Comparison of ENCODE assay signal across 18 cellular contexts in the genomic region with DNA sequence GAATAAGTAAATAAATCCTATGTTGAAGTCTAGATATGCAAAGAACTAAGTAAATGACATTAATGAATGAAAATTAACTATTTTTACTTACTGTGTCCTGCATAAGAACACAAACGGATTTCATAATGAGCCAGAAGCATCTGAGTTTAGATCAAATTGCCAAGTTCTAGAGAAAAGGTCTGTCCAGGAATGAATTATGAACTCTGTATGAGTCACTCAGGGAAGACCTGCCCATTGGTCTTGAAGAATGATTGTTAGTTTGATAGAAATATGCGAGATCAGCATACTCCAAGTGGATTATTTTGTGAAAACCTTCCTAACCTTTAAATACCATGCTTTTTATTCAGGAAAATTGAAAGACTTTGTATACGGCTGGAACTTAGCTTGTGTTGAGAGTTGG.
"Had no signal": no experiment of that assay in that cellular context is flagged by ENCODE, and none has a peak within 500 bp of the region (broad histone marks: within the 10 kb centered on the region; RNA-seq: fewer than 3 reads in every experiment).

No MANE protein-coding gene starts in this region.

- ATAC-seq: activated CD8-positive, alpha-beta T cell treated with anti-CD3 and anti-CD28 coated beads for 36 hours; gastrocnemius medialis; right cardiac atrium had no signal

- DNase-seq: activated CD4-positive, alpha-beta T cell treated with anti-CD3 and anti-CD28 coated beads, Interleukin-2, amount 10 ng/mL, durations not matched to agents 24 days and 14 days; activated CD4-positive, CD25-positive, alpha-beta regulatory T cell; activated CD8-positive, alpha-beta T cell treated with anti-CD3 and anti-CD28 coated beads for 36 hours; activated naive CD4-positive, alpha-beta T cell treated with anti-CD3 and anti-CD28 coated beads for 36 hours; activated T-cell treated with anti-CD3 and anti-CD28 coated beads, Interleukin-2, amount 50 U/mL, for 24 hours; aorta; effector memory CD4-positive, alpha-beta T cell; gastrocnemius medialis; head of caudate nucleus; left ventricle myocardium inferior; occipital lobe; right cardiac atrium; stimulated activated CD4-positive, alpha-beta T cell treated with anti-CD3 and anti-CD28 coated beads, Interleukin-2, amount 100 ng/mL, for 24 hours; stimulated activated naive CD4-positive, alpha-beta T cell treated with Interleukin-2 at 50 U/mL for 16 hours; substantia nigra; T1000; tibial artery had no signal

- FAIRE-seq: endothelial cell of umbilical vein had no signal
